In the genomic region with DNA sequence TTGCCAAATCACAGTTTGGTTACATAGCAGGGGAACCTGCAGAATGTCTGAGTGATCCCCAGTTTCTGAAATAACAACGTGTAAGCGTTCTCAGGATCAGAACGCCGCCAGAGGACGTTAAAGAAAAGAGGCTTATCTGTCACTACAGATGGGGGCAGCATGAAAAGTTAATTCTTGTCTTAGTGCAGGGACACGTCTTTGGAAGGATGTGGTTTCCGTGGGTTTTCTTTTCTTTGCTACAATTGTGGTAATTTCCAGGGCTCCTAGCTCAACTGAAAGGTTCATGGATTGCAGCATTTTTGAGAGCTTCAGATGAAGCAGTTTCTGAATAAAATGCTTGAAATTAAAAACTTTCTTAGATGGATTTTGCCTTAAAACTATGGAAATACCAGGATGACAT, we compare ENCODE assay signal across 8 cellular contexts.
A peak's percentile ranks its signal among the peaks of the same experiment; 100 is the strongest.
DNase-seq lines count a peak whose midpoint lies in the region; ATAC-seq, FAIRE-seq and TF ChIP-seq lines count a peak whose summit lies in the region.

No MANE protein-coding gene starts in this region.

- H3K27me3 Mint-ChIP-seq in activated naive CD4-positive, alpha-beta T cell treated with anti-CD3 and anti-CD28 coated beads, Interleukin-2, amount 50 U/mL, for 24 hours, result no peaks in the 10 kb centered on the region
- no peaks in the 10 kb centered on the region for H3K27me3 Mint-ChIP-seq in nephron progenitor cell (ENCODE audit: low read depth, poor library complexity)

- ATAC-seq in activated CD4-positive, CD25-positive, alpha-beta regulatory T cell treated with anti-CD3 and anti-CD28 coated beads, Interleukin-2, amount 50 U/mL, for 24 hours, result peak; percentile 65 to 67
- no peak for ATAC-seq in GM21786 (IDR thresholded peaks at IDR 0.05; ENCODE audit: unreplicated experiment)

- H3K27ac Mint-ChIP-seq in activated naive CD4-positive, alpha-beta T cell treated with anti-CD3 and anti-CD28 coated beads, Interleukin-2, amount 50 U/mL, for 24 hours, result peak overlapping the region; percentile 78
- H3K27ac Mint-ChIP-seq in nephron progenitor cell, result no peak overlapping the region

- DNase-seq in activated CD4-positive, CD25-positive, alpha-beta regulatory T cell (lab: John Stamatoyannopoulos, UW), result no peak
- DNase-seq in RCC 7860 (ENCODE audit: low spot score) (peak; percentile 74), Ammon's horn (ENCODE audit: low spot score) (no peak), nephron progenitor cell (no peak)
- DNase-seq in stimulated activated naive CD4-positive, alpha-beta T cell (lab: John Stamatoyannopoulos, UW), result peak; percentile 16 to 85 (median 63)

- peaks cover 34% of the 10 kb centered on the region for H3K36me3 Mint-ChIP-seq in activated naive CD4-positive, alpha-beta T cell treated with anti-CD3 and anti-CD28 coated beads, Interleukin-2, amount 50 U/mL, for 24 hours
- H3K36me3 Mint-ChIP-seq in nephron progenitor cell (ENCODE audit: low read depth), result peaks cover 45% of the 10 kb centered on the region

- H3K4me1 Mint-ChIP-seq in activated naive CD4-positive, alpha-beta T cell treated with anti-CD3 and anti-CD28 coated beads, Interleukin-2, amount 50 U/mL, for 24 hours, result peaks cover 71% of the 10 kb centered on the region
- H3K4me1 Mint-ChIP-seq in nephron progenitor cell, result peaks cover 34% of the 10 kb centered on the region

- H3K9me3 Mint-ChIP-seq in activated naive CD4-positive, alpha-beta T cell treated with anti-CD3 and anti-CD28 coated beads, Interleukin-2, amount 50 U/mL, for 24 hours, result no peaks in the 10 kb centered on the region
- peaks cover 21% of the 10 kb centered on the region for H3K9me3 Mint-ChIP-seq in nephron progenitor cell

- no peak for TF ChIP-seq CTCF in nephron progenitor cell (IDR thresholded peaks at IDR 0.05)

- peak; percentile 93 for FAIRE-seq in RCC 7860 (lab: Jason Lieb, UNC)

- peak overlapping the region; percentile 75 for H3K4me3 Mint-ChIP-seq in activated naive CD4-positive, alpha-beta T cell treated with anti-CD3 and anti-CD28 coated beads, Interleukin-2, amount 50 U/mL, for 24 hours
- no peak overlapping the region for H3K4me3 Mint-ChIP-seq in nephron progenitor cell

Comparison
In these comparisons a context has a peak if more than half of its experiments do, and no peak if none do; other contexts are left out.
1. DNase-seq: peak in RCC 7860 (single experiment) and stimulated activated naive CD4-positive, alpha-beta T cell (6 of 6); none in activated CD4-positive, CD25-positive, alpha-beta regulatory T cell (0 of 4), Ammon's horn (single experiment) and nephron progenitor cell (single experiment).